ENCODE assay signal across 17 cellular contexts in the genomic region with DNA sequence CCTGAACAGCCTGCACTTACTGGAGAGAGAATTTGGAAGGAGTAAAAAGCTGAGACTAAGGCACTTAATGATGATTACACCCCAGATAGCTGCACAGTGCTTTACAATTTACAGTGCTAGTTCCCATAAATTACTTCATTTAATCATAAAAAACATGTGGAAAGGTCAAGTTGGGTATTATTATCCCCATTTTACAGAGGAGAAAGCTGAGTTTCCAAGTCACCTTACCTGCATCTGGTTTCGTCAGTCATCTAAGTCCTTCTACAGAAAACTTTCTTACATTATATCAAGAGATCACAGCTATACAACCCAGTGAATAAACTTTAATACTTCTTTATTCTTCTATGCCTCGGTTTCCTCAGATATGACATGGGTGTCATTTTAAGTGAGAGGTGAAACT. TPM values are rescaled to one million over a fixed set of nuclear protein-coding genes. Genes with fewer than 3 reads are reported as not detected.
DNase-seq lines count a peak whose midpoint lies in the region; TF ChIP-seq lines count a peak whose summit lies in the region.
"Had no signal": no experiment of that assay in that cellular context is flagged by ENCODE, and none has a peak within 500 bp of the region (broad histone marks: within the 10 kb centered on the region; RNA-seq: fewer than 3 reads in every experiment).

No MANE protein-coding gene starts in this region.

- H3K4me3 ChIP-seq in HEK293 (ENCODE audit: low read depth, low read length) (no peak overlapping the region), WI38 (ENCODE audit: low read depth, low read length) (peak overlapping the region; percentile 17), skeletal muscle satellite cell (ENCODE audit: low read length) (no peak overlapping the region), Karpas-422 (ENCODE audit: low read length) (no peak overlapping the region)
- H3K4me3 ChIP-seq: BLaER1, neural progenitor cell had no signal

- H3K4me1 ChIP-seq in HEK293 (ENCODE audit: control insufficient read depth, insufficient read depth, low read length) (peaks cover 28% of the 10 kb centered on the region), skeletal muscle satellite cell (ENCODE audit: control insufficient read depth, insufficient read depth, low read length) (peaks cover 37% of the 10 kb centered on the region), Karpas-422 (ENCODE audit: low read length) (no peaks in the 10 kb centered on the region)

- H3K4me1 Mint-ChIP-seq in glutamatergic neuron (ENCODE audit: low read depth, unreplicated experiment), result peaks cover 38% of the 10 kb centered on the region

- H3K9me3 ChIP-seq in HEK293 (ENCODE audit: control insufficient read depth, insufficient read depth, low read depth, low read length) (no peaks in the 10 kb centered on the region), skeletal muscle satellite cell (replicated peaks; ENCODE audit: low read length) (no peaks in the 10 kb centered on the region), Karpas-422 (ENCODE audit: low read length) (peaks cover 5% of the 10 kb centered on the region; the same call in 1 of the 2 replicates)
- H3K9me3 ChIP-seq: BLaER1, Peyer's patch, thoracic aorta had no signal

- no peaks in the 10 kb centered on the region for H3K36me3 Mint-ChIP-seq in glutamatergic neuron (ENCODE audit: unreplicated experiment)
- H3K36me3 Mint-ChIP-seq: neural progenitor cell had no signal

- H3K4me2 ChIP-seq in skeletal muscle satellite cell (ENCODE audit: low read length), result peak overlapping the region; percentile 94
- H3K4me2 ChIP-seq in Karpas-422 (ENCODE audit: low read depth, low read length, poor library complexity, severe bottlenecking), result no peak overlapping the region

- peaks cover 19% of the 10 kb centered on the region for H3K9me3 Mint-ChIP-seq in glutamatergic neuron (ENCODE audit: unreplicated experiment)
- H3K9me3 Mint-ChIP-seq: activated naive CD4-positive, alpha-beta T cell treated with anti-CD3 and anti-CD28 coated beads, Interleukin-2, amount 50 U/mL, for 72 hours; activated T-cell treated with anti-CD3 and anti-CD28 coated beads, Interleukin-2, amount 50 U/mL, for 24 hours; neural progenitor cell had no signal

- H3K9me2 ChIP-seq in Karpas-422 (replicated peaks; ENCODE audit: insufficient read depth, low read length), result no peaks in the 10 kb centered on the region

- H4K20me1 ChIP-seq in Karpas-422 (ENCODE audit: insufficient read depth, low read depth, low read length), result no peaks in the 10 kb centered on the region

- H3K9ac ChIP-seq in skeletal muscle satellite cell (ENCODE audit: low read depth, low read length) (no peak overlapping the region), Karpas-422 (ENCODE audit: low read length) (no peak overlapping the region)
- H3K9ac ChIP-seq: BLaER1, neural progenitor cell had no signal

- H3K27me3 ChIP-seq in skeletal muscle satellite cell (ENCODE audit: control insufficient read depth, insufficient read depth, low read length) (no peaks in the 10 kb centered on the region), Karpas-422 (ENCODE audit: low read length) (no peaks in the 10 kb centered on the region)
- H3K27me3 ChIP-seq: BLaER1, neural progenitor cell, Peyer's patch had no signal

- POLR2A ChIA-PET in HEK293 (lab: Yijun Ruan, JAX), result no interaction called here

- no peak for TF ChIP-seq CTCF in HEK293 (tag by site-specific recombination; IDR thresholded peaks at IDR 0.05)
- no peak for TF ChIP-seq CTCF in WI38 (IDR thresholded peaks at IDR 0.05; ENCODE audit: low read depth, low read length)
- no peak for TF ChIP-seq CTCF in glutamatergic neuron (IDR thresholded peaks at IDR 0.05; ENCODE audit: partially characterized antibody, unreplicated experiment)

- H3K27ac ChIP-seq in HEK293 (ENCODE audit: extremely low read depth, low read depth, low read length), result no peak overlapping the region
- no peak overlapping the region for H3K27ac ChIP-seq in Karpas-422 (ENCODE audit: low read length)
- H3K27ac ChIP-seq: BLaER1, neural progenitor cell had no signal

- no peak overlapping the region for H2AFZ ChIP-seq in Karpas-422 (ENCODE audit: low read length)
- H2AFZ ChIP-seq: neural progenitor cell had no signal

- no peaks in the 10 kb centered on the region for H3K79me2 ChIP-seq in Karpas-422 (ENCODE audit: low read length)

- peak overlapping the region; percentile 23 for H3K4me3 Mint-ChIP-seq in glutamatergic neuron (ENCODE audit: unreplicated experiment)

- peaks cover 12% of the 10 kb centered on the region for H3K27me3 Mint-ChIP-seq in glutamatergic neuron (ENCODE audit: unreplicated experiment)

- DNase-seq in glutamatergic neuron (no peak), LoVo (ENCODE audit: low spot score) (no peak), Karpas-422 (no peak)
- no peak for DNase-seq in NK-92 treated with Interleukin-12 subunit alpha and Interleukin-12 subunit beta, amount 100 ng/mL, for 24 hours (lab: John Stamatoyannopoulos, UW)
- DNase-seq: activated CD4-positive, alpha-beta T cell treated with anti-CD3 and anti-CD28 coated beads, Interleukin-2, amount 50 U/mL, for 1 hour; activated T-cell treated with anti-CD3 and anti-CD28 coated beads, Interleukin-2, amount 50 U/mL, for 24 hours; foreskin melanocyte; NCI-H2029; Peyer's patch; retina had no signal

- H3K27ac Mint-ChIP-seq in glutamatergic neuron (ENCODE audit: unreplicated experiment), result no peak overlapping the region
- H3K27ac Mint-ChIP-seq: activated naive CD4-positive, alpha-beta T cell treated with anti-CD3 and anti-CD28 coated beads, Interleukin-2, amount 50 U/mL, for 72 hours; activated T-cell treated with anti-CD3 and anti-CD28 coated beads, Interleukin-2, amount 50 U/mL, for 24 hours; neural progenitor cell had no signal

- H3K36me3 ChIP-seq in HEK293 (ENCODE audit: control insufficient read depth in 2 of 2, insufficient read depth in 1 of 2, low read length in 2 of 2), result no peaks in the 10 kb centered on the region
- H3K36me3 ChIP-seq in skeletal muscle satellite cell (ENCODE audit: insufficient read depth, low read length), result no peaks in the 10 kb centered on the region
- H3K36me3 ChIP-seq in Karpas-422 (ENCODE audit: insufficient read depth, low read length), result no peaks in the 10 kb centered on the region
- H3K36me3 ChIP-seq: BLaER1, neural progenitor cell, Peyer's patch, thoracic aorta had no signal

- CTCF ChIA-PET in HEK293 (lab: Yijun Ruan, JAX), result interaction anchor here (0.5 to 2.2 kb wide), 19 partner anchors 10 to 782 kb away, joined by 3 to 7 read pairs (median 3); no protein-coding TSS in a partner anchor

TF ChIP-seq in HEK293, 187 proteins besides CTCF, POLR2A, EP300 and RAD21:
- TF ChIP-seq, protein P1, sequence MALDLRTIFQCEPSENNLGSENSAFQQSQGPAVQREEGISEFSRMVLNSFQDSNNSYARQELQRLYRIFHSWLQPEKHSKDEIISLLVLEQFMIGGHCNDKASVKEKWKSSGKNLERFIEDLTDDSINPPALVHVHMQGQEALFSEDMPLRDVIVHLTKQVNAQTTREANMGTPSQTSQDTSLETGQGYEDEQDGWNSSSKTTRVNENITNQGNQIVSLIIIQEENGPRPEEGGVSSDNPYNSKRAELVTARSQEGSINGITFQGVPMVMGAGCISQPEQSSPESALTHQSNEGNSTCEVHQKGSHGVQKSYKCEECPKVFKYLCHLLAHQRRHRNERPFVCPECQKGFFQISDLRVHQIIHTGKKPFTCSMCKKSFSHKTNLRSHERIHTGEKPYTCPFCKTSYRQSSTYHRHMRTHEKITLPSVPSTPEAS (tag by site-specific recombination; IDR thresholded peaks at IDR 0.05), result 0 out of 2 replicates have a peak, but pooled peaks have one; percentile 49
- TF ChIP-seq ZNF768 (tag by site-specific recombination; IDR thresholded peaks at IDR 0.05) (no peak), BCL11A (tag by site-specific recombination; IDR thresholded peaks at IDR 0.05; ENCODE audit: low read depth) (no peak), ZNF596 (tag by site-specific recombination; IDR thresholded peaks at IDR 0.05) (no peak), SALL2 (tag by site-specific recombination; IDR thresholded peaks at IDR 0.05; ENCODE audit: borderline replicate concordance) (no peak), KLF1 (tag by site-specific recombination; IDR thresholded peaks at IDR 0.05) (no peak), ZNF266 (tag by site-specific recombination; IDR thresholded peaks at IDR 0.05; ENCODE audit: low read depth) (no peak), IKZF3 (tag by site-specific recombination; IDR thresholded peaks at IDR 0.05) (no peak)
TF ChIP-seq in HEK293: peak in this region for 1.

RNA-seq across cellular contexts. Expression of a gene that starts 3.3 kb away (rescaled TPM):
- total RNA-seq in glutamatergic neuron (ENCODE audit: unreplicated experiment), result 50.3 TPM
- total RNA-seq in skeletal muscle satellite cell (2012; rRNA removed), result 26.4 and 28.9 TPM in 2 replicates
- total RNA-seq in Karpas-422 (2014; rRNA removed; shearing (Covaris generic); ENCODE audit: low replicate concordance), result 0.04 and 0.11 TPM in 2 replicates

Comparison
In these comparisons a context has a peak if more than half of its experiments do, and no peak if none do; other contexts are left out.
1. RNA of a gene that starts 3.3 kb away (total RNA-seq): 50.3 TPM in glutamatergic neuron (single experiment); 0.04 to 0.11 TPM in Karpas-422; every median in the first group is over 10 times any median in the second.